Comparison of ENCODE assay signal across 16 cellular contexts in genomic region chr4:53508446-53508845, GRCh38.
A peak's percentile ranks its signal among the peaks of the same experiment; 100 is the strongest.
DNase-seq lines count a peak whose midpoint lies in the region; ATAC-seq and TF ChIP-seq lines count a peak whose summit lies in the region.
"Had no signal": no experiment of that assay in that cellular context is flagged by ENCODE, and none has a peak within 500 bp of the region (broad histone marks: within the 10 kb centered on the region; RNA-seq: fewer than 3 reads in every experiment).

No MANE protein-coding gene starts in this region.

- peak in 1 of 2 donors; percentile 84 for DNase-seq in cardiac muscle cell (ENCODE audit: low read depth in 1 of 2, low spot score in 1 of 2)
- no peak for DNase-seq in right cardiac atrium
- peak; percentile 74 for DNase-seq in SW480 (ENCODE audit: low spot score)
- peak; percentile 80 for DNase-seq in fibroblast of villous mesenchyme (ENCODE audit: low read depth)
- DNase-seq in thoracic aorta (ENCODE audit: low spot score), result no peak
- no peak for DNase-seq in UCSD-AML1 (lab: John Stamatoyannopoulos, UW; ENCODE audit: unreplicated experiment)
- no peak for DNase-seq in DMS53 treated with DMSO at 0.1 percent for 48 hours (lab: John Stamatoyannopoulos, UW; ENCODE audit: unreplicated experiment)
- DNase-seq: activated CD4-positive, alpha-beta memory T cell treated with anti-CD3 and anti-CD28 coated beads for 36 hours; activated naive CD4-positive, alpha-beta T cell treated with anti-CD3 and anti-CD28 coated beads for 36 hours; effector memory CD8-positive, alpha-beta T cell; GF-D8; NCI-H1092; NCI-H748 treated with DMSO at 0.1 percent for 48 hours; SW 1271; transverse colon had no signal

- H3K9me3 ChIP-seq in cardiac muscle cell (ENCODE audit: low read depth) (no peaks in the 10 kb centered on the region), right cardiac atrium (ENCODE audit: control insufficient read depth, low read length) (no peaks in the 10 kb centered on the region), thoracic aorta (no peaks in the 10 kb centered on the region)
- H3K9me3 ChIP-seq: transverse colon had no signal

- ATAC-seq in right cardiac atrium (no peak), thoracic aorta (ENCODE audit: insufficient number of reproducible peaks, low FRiP score, low read depth) (no peak), GM21528 (IDR thresholded peaks at IDR 0.05; ENCODE audit: low FRiP score, unreplicated experiment) (no peak)
- ATAC-seq: effector memory CD8-positive, alpha-beta T cell had no signal

- H3K4me1 ChIP-seq in cardiac muscle cell (ENCODE audit: low read depth) (no peaks in the 10 kb centered on the region), right cardiac atrium (ENCODE audit: control insufficient read depth, insufficient read depth, low read length) (peaks cover 3% of the 10 kb centered on the region), thoracic aorta (ENCODE audit: control insufficient read depth in 1 of 2, low read depth in 2 of 2) (peaks cover 18 to 39% of the 10 kb centered on the region in 2 donors)
- H3K4me1 ChIP-seq: transverse colon had no signal

- WGBS in right cardiac atrium, result 61% methylated on average over 1 of the region's 1 CpG

- peak; percentile 15 for TF ChIP-seq CTCF in cardiac muscle cell (IDR thresholded peaks at IDR 0.05; ENCODE audit: low read depth, low read length)
- TF ChIP-seq CTCF in fibroblast of villous mesenchyme (IDR thresholded peaks at IDR 0.05; ENCODE audit: insufficient read depth, low read depth, low read length), result peak; percentile 9
- TF ChIP-seq CTCF in thoracic aorta (IDR thresholded peaks at IDR 0.05), result no peak

- H3K36me3 ChIP-seq in cardiac muscle cell (no peaks in the 10 kb centered on the region), thoracic aorta (no peaks in the 10 kb centered on the region)
- H3K36me3 ChIP-seq: transverse colon had no signal

- no peak overlapping the region for H3K4me3 ChIP-seq in cardiac muscle cell
- H3K4me3 ChIP-seq in right cardiac atrium (ENCODE audit: low read length), result no peak overlapping the region
- H3K4me3 ChIP-seq in fibroblast of villous mesenchyme (ENCODE audit: low read depth, low read length), result no peak overlapping the region
- peak overlapping the region; percentile 67 for H3K4me3 ChIP-seq in thoracic aorta
- H3K4me3 ChIP-seq: transverse colon had no signal

- H3K27me3 ChIP-seq in cardiac muscle cell, result no peaks in the 10 kb centered on the region
- no peaks in the 10 kb centered on the region for H3K27me3 ChIP-seq in right cardiac atrium (ENCODE audit: control insufficient read depth, insufficient read depth)
- no peaks in the 10 kb centered on the region for H3K27me3 ChIP-seq in thoracic aorta (replicated peaks; ENCODE audit: insufficient read depth)
- H3K27me3 ChIP-seq: transverse colon had no signal

- no peak overlapping the region for H3K27ac ChIP-seq in cardiac muscle cell
- H3K27ac ChIP-seq in right cardiac atrium (ENCODE audit: low read length), result no peak overlapping the region
- H3K27ac ChIP-seq in thoracic aorta, result peak overlapping the region; percentile 76 to 83
- H3K27ac ChIP-seq: transverse colon had no signal

- intact Hi-C loops in right cardiac atrium (cut with DNase I), result loop anchor here in 1 of 4 donors (10.0 kb wide), 1 partner anchor 726 kb away; no protein-coding TSS in a partner anchor

Comparison
In these comparisons a context has a peak if more than half of its experiments do, and no peak if none do; other contexts are left out.
1. DNase-seq: peak in SW480 (single experiment) and fibroblast of villous mesenchyme (single experiment); none in right cardiac atrium (0 of 3), thoracic aorta (single experiment), UCSD-AML1 (single experiment) and DMS53 treated with DMSO at 0.1 percent for 48 hours (single experiment).
2. H3K27ac ChIP-seq: peak in thoracic aorta (2 of 2); none in cardiac muscle cell (single experiment) and right cardiac atrium (single experiment).